In genomic region chr14:61478971-61479473, GRCh38 we compare ENCODE assay signal across 9 cellular contexts.
DNase-seq lines count a peak whose midpoint lies in the region; ATAC-seq, FAIRE-seq and TF ChIP-seq lines count a peak whose summit lies in the region.
"Had no signal": no experiment of that assay in that cellular context is flagged by ENCODE, and none has a peak within 500 bp of the region (broad histone marks: within the 10 kb centered on the region; RNA-seq: fewer than 3 reads in every experiment).

No MANE protein-coding gene starts in this region.

- CTCF ChIA-PET in HEK293 (lab: Yijun Ruan, JAX) = interaction anchor here (0.7 to 1.6 kb wide), 4 partner anchors 8 to 169 kb away, joined by 3 to 5 read pairs (median 3); no protein-coding TSS in a partner anchor
- CTCF ChIA-PET in RWPE1 (lab: Yijun Ruan, JAX) = no interaction called here

- no peaks in the 10 kb centered on the region for H3K27me3 ChIP-seq in lower lobe of right lung (ENCODE audit: low read depth)

- no peaks in the 10 kb centered on the region; the same call in 1 of the 2 replicates for H3K4me1 ChIP-seq in HEK293 (ENCODE audit: control insufficient read depth, insufficient read depth, low read length)
- H3K4me1 ChIP-seq in lower lobe of right lung = peaks cover 68% of the 10 kb centered on the region

- no peak for TF ChIP-seq POLR2A in GM12892 (IDR thresholded peaks at IDR 0.05; ENCODE audit: low read depth, low read length)

- no peak overlapping the region for H3K4me3 ChIP-seq in HEK293 (ENCODE audit: low read depth, low read length)
- no peak overlapping the region for H3K4me3 ChIP-seq in lower lobe of right lung

- no peak overlapping the region for H3K27ac ChIP-seq in HEK293 (ENCODE audit: extremely low read depth, low read depth, low read length)
- peak overlapping the region; percentile 70 for H3K27ac ChIP-seq in RWPE1
- peak overlapping the region; percentile 83 for H3K27ac ChIP-seq in lower lobe of right lung

- H3K36me3 ChIP-seq in HEK293 (ENCODE audit: control insufficient read depth in 2 of 2, insufficient read depth in 1 of 2, low read length in 2 of 2) (no peaks in the 10 kb centered on the region), lower lobe of right lung (no peaks in the 10 kb centered on the region)

- no peak for FAIRE-seq in GM12892 (lab: Jason Lieb, UNC)
- FAIRE-seq: bronchial epithelial cell had no signal

- H3K9me3 ChIP-seq in HEK293 (ENCODE audit: control insufficient read depth, insufficient read depth, low read depth, low read length) = no peaks in the 10 kb centered on the region
- no peaks in the 10 kb centered on the region for H3K9me3 ChIP-seq in lower lobe of right lung

- intact Hi-C loops in lower lobe of right lung (cut with DNase I) = loop anchor here (5.0 to 10.0 kb wide), 2 partner anchors 46 to 238 kb away; no protein-coding TSS in a partner anchor

- POLR2A ChIA-PET in HEK293 (lab: Yijun Ruan, JAX) (no interaction called here), RWPE1 (lab: Yijun Ruan, JAX; ENCODE audit: low non-redundant PET) (no interaction called here)

- TF ChIP-seq CTCF in HEK293 (tag by site-specific recombination; IDR thresholded peaks at IDR 0.05) (no peak), RWPE1 (conservative IDR thresholded peaks at IDR 0.05; ENCODE audit: low read depth) (no peak), lower lobe of right lung (IDR thresholded peaks at IDR 0.05) (no peak)

- ATAC-seq in GM18517 (IDR thresholded peaks at IDR 0.05; ENCODE audit: unreplicated experiment) (peak; percentile 49), lower lobe of right lung (no peak)

- DNase-seq in RWPE1 (ENCODE audit: low spot score) = no peak
- DNase-seq in lower lobe of right lung = no peak
- DNase-seq in activated CD4-positive, CD25-positive, alpha-beta regulatory T cell (lab: John Stamatoyannopoulos, UW) = no peak
- no peak for DNase-seq in GM12892 (ENCODE audit: insufficient read length)
- no peak for DNase-seq in AG08396 (ENCODE audit: low spot score)
- DNase-seq in NCI-H1417 (lab: John Stamatoyannopoulos, UW) = no peak

TF ChIP-seq in HEK293, 187 proteins besides CTCF, POLR2A, EP300 and RAD21:
- TF ChIP-seq EGR2 (tag by site-specific recombination; IDR thresholded peaks at IDR 0.05; ENCODE audit: low read depth) = peak; percentile 78
- TF ChIP-seq ZFHX2 (tag by site-specific recombination; conservative IDR thresholded peaks at IDR 0.05) = peak; percentile 70
- no peak for TF ChIP-seq ZBTB10 (tag by site-specific recombination; IDR thresholded peaks at IDR 0.05)
- TF ChIP-seq ZNF518A (tag by site-specific recombination; conservative IDR thresholded peaks at IDR 0.05; ENCODE audit: low read depth) = no peak
- no peak for TF ChIP-seq OSR2 (tag by site-specific recombination; IDR thresholded peaks at IDR 0.05)
- TF ChIP-seq SALL2 (tag by site-specific recombination; IDR thresholded peaks at IDR 0.05; ENCODE audit: borderline replicate concordance) = no peak
